Comparison of ENCODE assay signal across 25 cellular contexts in the genomic region with DNA sequence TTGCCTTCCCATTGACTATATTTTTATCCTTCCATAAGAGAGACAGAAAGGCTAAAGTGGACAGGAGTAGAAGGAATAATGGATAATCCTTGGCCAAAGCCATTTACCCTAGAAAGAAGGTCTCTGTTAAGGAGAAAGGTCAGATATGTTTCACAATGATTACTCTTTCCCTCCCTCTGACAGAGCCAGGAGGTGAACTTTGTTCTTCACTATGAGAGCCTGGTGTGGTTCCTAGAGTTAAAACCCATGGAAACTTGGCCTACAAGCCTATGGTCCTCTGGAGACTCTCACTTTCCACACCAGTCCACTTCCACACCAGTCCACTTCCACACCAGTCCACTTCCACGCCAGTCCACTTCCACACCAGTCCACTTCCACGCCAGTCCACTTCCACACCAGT.
A peak's percentile ranks its signal among the peaks of the same experiment; 100 is the strongest.
DNase-seq lines count a peak whose midpoint lies in the region; ATAC-seq, FAIRE-seq and TF ChIP-seq lines count a peak whose summit lies in the region.
"Had no signal": no experiment of that assay in that cellular context is flagged by ENCODE, and none has a peak within 500 bp of the region (broad histone marks: within the 10 kb centered on the region; RNA-seq: fewer than 3 reads in every experiment).

No MANE protein-coding gene starts in this region.

- TF ChIP-seq CTCF in liver (IDR thresholded peaks at IDR 0.05; ENCODE audit: low read depth, low read length, missing input control) (no peak), HepG2 (CRISPR knock-in tag; IDR thresholded peaks at IDR 0.05) (no peak), osteoblast (IDR thresholded peaks at IDR 0.05; ENCODE audit: extremely low read depth, low read depth, low read length) (no peak), type B pancreatic cell (conservative IDR thresholded peaks at IDR 0.05) (no peak)

- TF ChIP-seq RAD21 in liver (IDR thresholded peaks at IDR 0.05) (peak; percentile 52 to 53), HepG2 (CRISPR knock-in tag; IDR thresholded peaks at IDR 0.05) (no peak)

- CTCF ChIA-PET in HepG2 (lab: Yijun Ruan, JAX; ENCODE audit: low intra/inter-chr PET ratio, low total read pairs), result no interaction called here

- in situ Hi-C loops in HepG2 (cut with HindIII; ENCODE audit: extremely low pct_ligation_motif_present, low pct_unique_long_range_greater_than_20kb), result no loop called here

- no peaks in the 10 kb centered on the region for H3K36me3 ChIP-seq in liver (ENCODE audit: control insufficient read depth in 4 of 4, insufficient read depth in 3 of 4, low read depth in 1 of 4, low read length in 3 of 4)
- H3K36me3 ChIP-seq in HepG2 (replicated peaks in 1 of 2; ENCODE audit: control insufficient read depth in 1 of 2, insufficient read depth in 2 of 2, low read length in 2 of 2), result no peaks in the 10 kb centered on the region
- H3K36me3 ChIP-seq in osteoblast (ENCODE audit: insufficient read depth, low read length), result no peaks in the 10 kb centered on the region
- H3K36me3 ChIP-seq: BLaER1 had no signal

- DNase-seq in HepG2 (ENCODE audit: low spot score) (no peak), left lobe of liver (ENCODE audit: low spot score) (peak; percentile 50), osteoblast (ENCODE audit: insufficient read length, low spot score, missing footprints) (peak; percentile 8), type B pancreatic cell (ENCODE audit: extremely low spot score, unreplicated experiment) (no peak), amygdala (lab: John Stamatoyannopoulos, UW) (no peak)
- no peak for DNase-seq in stimulated activated effector memory CD8-positive, alpha-beta T cell treated with anti-CD3 and anti-CD28 coated beads, Interleukin-12 subunit alpha, Interleukin-12 subunit beta, amount 100 ng/mL, for 72 hours (ENCODE audit: low spot score in 2 of 2)
- DNase-seq: Caco-2; CD4-positive, CD25-positive, alpha-beta regulatory T cell; CD8-positive, alpha-beta T cell; DMS153; DND-41; GM23248; H7 had no signal

- peak overlapping the region; percentile 4 for H3K27ac Mint-ChIP-seq in type B pancreatic cell
- no peak overlapping the region for H3K27ac Mint-ChIP-seq in stimulated activated effector memory CD8-positive, alpha-beta T cell treated with anti-CD3 and anti-CD28 coated beads, Interleukin-12 subunit alpha, Interleukin-12 subunit beta, amount 100 ng/mL, for 72 hours
- H3K27ac Mint-ChIP-seq: B cell; CD4-positive, CD25-positive, alpha-beta regulatory T cell; CD8-positive, alpha-beta T cell had no signal

- H3K4me1 Mint-ChIP-seq in type B pancreatic cell (ENCODE audit: unreplicated experiment), result no peaks in the 10 kb centered on the region
- no peaks in the 10 kb centered on the region for H3K4me1 Mint-ChIP-seq in stimulated activated effector memory CD8-positive, alpha-beta T cell treated with anti-CD3 and anti-CD28 coated beads, Interleukin-12 subunit alpha, Interleukin-12 subunit beta, amount 100 ng/mL, for 72 hours
- H3K4me1 Mint-ChIP-seq: B cell; CD4-positive, CD25-positive, alpha-beta regulatory T cell had no signal

- no peak overlapping the region for H3K4me2 ChIP-seq in HepG2 (ENCODE audit: low read depth, low read length)
- no peak overlapping the region for H3K4me2 ChIP-seq in osteoblast (ENCODE audit: insufficient read depth, low read length)
- H3K4me2 ChIP-seq: BLaER1 had no signal

- WGBS in liver, result 84% methylated on average over 2 of the region's 2 CpGs
- WGBS in HepG2 (ENCODE audit: low lambda C conversion rate), result 0% methylated on average over 2 of the region's 2 CpGs

- H3K4me3 ChIP-seq in liver (ENCODE audit: low read depth in 1 of 3, low read length in 3 of 3), result no peak overlapping the region
- H3K4me3 ChIP-seq in HepG2 (replicated peaks in 1 of 3; ENCODE audit: insufficient read depth in 1 of 3, low read depth in 2 of 3, low read length in 3 of 3), result no peak overlapping the region
- no peak overlapping the region for H3K4me3 ChIP-seq in osteoblast (ENCODE audit: insufficient read depth, low read length)
- H3K4me3 ChIP-seq: BLaER1, GM23248 had no signal

- H3K4me1 ChIP-seq in liver (ENCODE audit: control insufficient read depth in 4 of 4, insufficient read depth in 4 of 4, low read length in 3 of 4), result peaks cover 0 to 12% (median 9%) of the 10 kb centered on the region in 4 donors
- H3K4me1 ChIP-seq in HepG2 (ENCODE audit: insufficient read depth, low read length), result no peaks in the 10 kb centered on the region
- H3K4me1 ChIP-seq in osteoblast (ENCODE audit: insufficient read depth, low read length), result no peaks in the 10 kb centered on the region
- H3K4me1 ChIP-seq: BLaER1, Caco-2 had no signal

- TF ChIP-seq POLR2A in HepG2 (IDR thresholded peaks at IDR 0.05; ENCODE audit: insufficient read depth in 1 of 2, low read depth in 2 of 2, low read length in 2 of 2), result no peak

- H3K9ac ChIP-seq in liver (ENCODE audit: low read depth in 1 of 2, low read length in 2 of 2) (no peak overlapping the region), HepG2 (ENCODE audit: insufficient read depth, low read depth, low read length) (no peak overlapping the region)
- H3K9ac ChIP-seq: BLaER1, GM23248 had no signal

- no peaks in the 10 kb centered on the region for H3K9me3 ChIP-seq in liver (ENCODE audit: control insufficient read depth in 4 of 4, low read length in 3 of 4)
- H3K9me3 ChIP-seq in HepG2 (ENCODE audit: low read length), result peaks cover 86% of the 10 kb centered on the region
- no peaks in the 10 kb centered on the region for H3K9me3 ChIP-seq in osteoblast (ENCODE audit: low read depth, low read length)
- H3K9me3 ChIP-seq: BLaER1, Caco-2 had no signal

- no peak for FAIRE-seq in HepG2 (lab: Jason Lieb, UNC)
- FAIRE-seq: A204.1, G401.6, GM12892, GM19239, H1 had no signal

- ATAC-seq in HepG2 (no peak), left lobe of liver (peak; percentile 99), GM21390 (IDR thresholded peaks at IDR 0.05; ENCODE audit: unreplicated experiment) (no peak)
- no peak for ATAC-seq in stimulated activated effector memory CD8-positive, alpha-beta T cell treated with anti-CD3 and anti-CD28 coated beads, Interleukin-12 subunit alpha, Interleukin-12 subunit beta, amount 100 ng/mL, for 72 hours
- ATAC-seq: CD8-positive, alpha-beta T cell; HCT116 had no signal

- H3K9me3 Mint-ChIP-seq in type B pancreatic cell, result peaks cover 6% of the 10 kb centered on the region
- H3K9me3 Mint-ChIP-seq in stimulated activated effector memory CD8-positive, alpha-beta T cell treated with anti-CD3 and anti-CD28 coated beads, Interleukin-12 subunit alpha, Interleukin-12 subunit beta, amount 100 ng/mL, for 72 hours, result peaks cover 13% of the 10 kb centered on the region

- no peak for TF ChIP-seq EP300 in HepG2 (IDR thresholded peaks at IDR 0.05; ENCODE audit: low read depth in 2 of 2, low read length in 2 of 2)
- TF ChIP-seq EP300 in HepG2 (CRISPR knock-in tag; IDR thresholded peaks at IDR 0.05; ENCODE audit: borderline replicate concordance), result no peak

- no TSS peak for BruUV-seq in HepG2 (replicated peaks; lab: Mats Ljungman, UMichigan)

- no peak overlapping the region for H2AFZ ChIP-seq in HepG2 (ENCODE audit: low read length)
- H2AFZ ChIP-seq in osteoblast (ENCODE audit: low read length), result no peak overlapping the region
- H2AFZ ChIP-seq: GM23248 had no signal

- no peaks in the 10 kb centered on the region for H4K20me1 ChIP-seq in HepG2 (ENCODE audit: insufficient read depth, low read length)
- no peaks in the 10 kb centered on the region for H4K20me1 ChIP-seq in osteoblast (ENCODE audit: insufficient read depth, low read length)
- H4K20me1 ChIP-seq: BLaER1 had no signal

- no peaks in the 10 kb centered on the region for H3K27me3 ChIP-seq in liver (ENCODE audit: control insufficient read depth in 4 of 4, insufficient read depth in 4 of 4, low read length in 3 of 4)
- no peaks in the 10 kb centered on the region for H3K27me3 ChIP-seq in HepG2 (ENCODE audit: control insufficient read depth in 1 of 2, insufficient read depth in 2 of 2, low read length in 2 of 2)
- no peaks in the 10 kb centered on the region for H3K27me3 ChIP-seq in osteoblast (ENCODE audit: insufficient read depth, low read length)
- H3K27me3 ChIP-seq: BLaER1 had no signal

- H3K4me3 Mint-ChIP-seq in type B pancreatic cell, result no peak overlapping the region
- no peak overlapping the region for H3K4me3 Mint-ChIP-seq in stimulated activated effector memory CD8-positive, alpha-beta T cell treated with anti-CD3 and anti-CD28 coated beads, Interleukin-12 subunit alpha, Interleukin-12 subunit beta, amount 100 ng/mL, for 72 hours
- H3K4me3 Mint-ChIP-seq: B cell; CD4-positive, CD25-positive, alpha-beta regulatory T cell; CD8-positive, alpha-beta T cell had no signal

- peak overlapping the region; percentile 12 to 41 for H3K27ac ChIP-seq in liver (ENCODE audit: low read depth in 1 of 2, low read length in 2 of 2)
- H3K27ac ChIP-seq in HepG2 (ENCODE audit: extremely low read length, insufficient read depth, low read length), result no peak overlapping the region
- no peak overlapping the region for H3K27ac ChIP-seq in osteoblast (ENCODE audit: low read depth, low read length)
- H3K27ac ChIP-seq: 22Rv1, BLaER1, C4-2B, GM23248 had no signal

- no peaks in the 10 kb centered on the region for H3K79me2 ChIP-seq in HepG2 (ENCODE audit: insufficient read depth, low read length)
- no peaks in the 10 kb centered on the region for H3K79me2 ChIP-seq in osteoblast (ENCODE audit: insufficient read depth, low read length)

- H3K36me3 Mint-ChIP-seq in type B pancreatic cell, result no peaks in the 10 kb centered on the region
- no peaks in the 10 kb centered on the region for H3K36me3 Mint-ChIP-seq in stimulated activated effector memory CD8-positive, alpha-beta T cell treated with anti-CD3 and anti-CD28 coated beads, Interleukin-12 subunit alpha, Interleukin-12 subunit beta, amount 100 ng/mL, for 72 hours
- H3K36me3 Mint-ChIP-seq: CD4-positive, CD25-positive, alpha-beta regulatory T cell; CD8-positive, alpha-beta T cell had no signal

- POLR2A ChIA-PET in HepG2 (lab: Yijun Ruan, JAX), result no interaction called here

- H3K27me3 Mint-ChIP-seq in type B pancreatic cell, result no peaks in the 10 kb centered on the region
- H3K27me3 Mint-ChIP-seq: B cell; CD4-positive, CD25-positive, alpha-beta regulatory T cell had no signal

- intact Hi-C loops in HepG2 (cut with micrococcal nuclease; ENCODE audit: unreplicated experiment), result no loop called here

TF ChIP-seq in liver, 16 proteins besides CTCF, POLR2A, EP300 and RAD21 (continues in another document):
- TF ChIP-seq SP1 (IDR thresholded peaks at IDR 0.05) (peak; percentile 91), FOXA1 (IDR thresholded peaks at IDR 0.05) (no peak), NR2F2 (IDR thresholded peaks at IDR 0.05) (peak; percentile 43)

TF ChIP-seq in HepG2, 621 proteins besides CTCF, POLR2A, EP300 and RAD21 (continues in another document):
- TF ChIP-seq ZSCAN30 (CRISPR knock-in tag; IDR thresholded peaks at IDR 0.05) (no peak), RXRB (CRISPR knock-in tag; IDR thresholded peaks at IDR 0.05; ENCODE audit: borderline replicate concordance) (no peak)

Comparison
In these comparisons a context has a peak if more than half of its experiments do, and no peak if none do; other contexts are left out.
1. H3K27ac ChIP-seq: peak in liver (2 of 2); none in HepG2 (single experiment) and osteoblast (single experiment).
2. DNase-seq: peak in left lobe of liver (single experiment) and osteoblast (single experiment); none in HepG2 (single experiment), type B pancreatic cell (single experiment), amygdala (0 of 56) and stimulated activated effector memory CD8-positive, alpha-beta T cell treated with anti-CD3 and anti-CD28 coated beads, Interleukin-12 subunit alpha, Interleukin-12 subunit beta, amount 100 ng/mL, for 72 hours (0 of 2).